Comparison of ENCODE assay signal across 26 cellular contexts in genomic region chr1:107047602-107048001, GRCh38. TPM values are rescaled to one million over a fixed set of nuclear protein-coding genes. Genes with fewer than 3 reads are reported as not detected.
DNase-seq lines count a peak whose midpoint lies in the region; ATAC-seq and TF ChIP-seq lines count a peak whose summit lies in the region.
"Had no signal": no experiment of that assay in that cellular context is flagged by ENCODE, and none has a peak within 500 bp of the region (broad histone marks: within the 10 kb centered on the region; RNA-seq: fewer than 3 reads in every experiment).

No MANE protein-coding gene starts in this region.

- no peak for DNase-seq in AG09319 (ENCODE audit: extremely low read depth, low read depth)
- DNase-seq in NAMALWA (ENCODE audit: low spot score), result peak; percentile 12
- peak; percentile 5 for DNase-seq in epithelial cell of esophagus (ENCODE audit: low read depth)
- no peak for DNase-seq in posterior vena cava (ENCODE audit: low spot score)
- no peak for DNase-seq in NCI-H2107 treated with DMSO at 0.1 percent for 48 hours (lab: John Stamatoyannopoulos, UW; ENCODE audit: unreplicated experiment)
- DNase-seq in mucosa of gallbladder (ENCODE audit: low spot score), result no peak
- DNase-seq: activated CD8-positive, alpha-beta memory T cell treated with anti-CD3 and anti-CD28 coated beads, Interleukin-2, amount 50 U/mL, for 4 hours; aorta; caudate nucleus; COR-L47; kidney glomerular epithelial cell; NCI-H1092; NCI-H187; NCI-H226; NCI-H82; SHP77; stimulated activated CD4-positive, alpha-beta T cell treated with anti-CD3 and anti-CD28 coated beads, Interleukin-15, amount 100 ng/mL, for 24 hours; stimulated activated CD8-positive, alpha-beta memory T cell treated with anti-CD3 and anti-CD28 coated beads, Interleukin-4, amount 100 ng/mL, for 48 hours; T-helper 9 cell; trophoblast cell had no signal

- ATAC-seq in GM19324 (IDR thresholded peaks at IDR 0.05; ENCODE audit: low FRiP score, unreplicated experiment), result no peak
- ATAC-seq: activated naive CD4-positive, alpha-beta T cell treated with anti-CD3 and anti-CD28 coated beads, Interleukin-2, amount 50 U/mL, for 72 hours; WTC11 had no signal

- intact Hi-C loops in posterior vena cava (cut with DNase I), result no loop called here

- TF ChIP-seq CTCF in AG09319 (IDR thresholded peaks at IDR 0.05; ENCODE audit: low read depth, low read length), result peak; percentile 6; the same call in 1 of the 2 replicates
- peak; percentile 6 for TF ChIP-seq CTCF in GM12873 (IDR thresholded peaks at IDR 0.05; ENCODE audit: insufficient read depth, low read depth, low read length, missing control alignments)
- TF ChIP-seq CTCF in epithelial cell of esophagus (IDR thresholded peaks at IDR 0.05; ENCODE audit: insufficient read depth, low read depth, low read length, missing control alignments), result no peak

- no peak overlapping the region for H3K4me3 ChIP-seq in epithelial cell of esophagus (ENCODE audit: low read length)
- H3K4me3 ChIP-seq: BLaER1, lung had no signal

RNA-seq across cellular contexts. Expression of gene PRMT6, which starts 8.9 kb away (rescaled TPM):
- 1 to 10 TPM; 7.4 to 8.3 TPM for total RNA-seq in posterior vena cava
- total RNA-seq in mucosa of gallbladder, result 17.4 TPM

Comparison
In these comparisons a context has a peak if more than half of its experiments do, and no peak if none do; other contexts are left out.
1. DNase-seq: peak in NAMALWA (single experiment) and epithelial cell of esophagus (single experiment); none in AG09319 (single experiment), posterior vena cava (single experiment), NCI-H2107 treated with DMSO at 0.1 percent for 48 hours (single experiment) and mucosa of gallbladder (single experiment).